ENCODE assay signal across 19 cellular contexts in genomic region chr17:77535435-77535834, GRCh38.
DNase-seq lines count a peak whose midpoint lies in the region; ATAC-seq and TF ChIP-seq lines count a peak whose summit lies in the region.
"Had no signal": no experiment of that assay in that cellular context is flagged by ENCODE, and none has a peak within 500 bp of the region (broad histone marks: within the 10 kb centered on the region; RNA-seq: fewer than 3 reads in every experiment).

No MANE protein-coding gene starts in this region.

- no peak for DNase-seq in activated CD4-positive, alpha-beta memory T cell treated with anti-CD3 and anti-CD28 coated beads, Interleukin-2, amount 10 ng/mL, durations not matched to agents 7 days and 5 days
- no peak for DNase-seq in activated CD4-positive, alpha-beta memory T cell treated with anti-CD3 and anti-CD28 coated beads for 36 hours
- DNase-seq in SHP77 treated with DMSO at 0.1 percent for 48 hours (lab: John Stamatoyannopoulos, UW): peak; percentile 19
- DNase-seq in heart right ventricle: no peak
- DNase-seq in G401 (ENCODE audit: low spot score): no peak
- DNase-seq in activated CD4-positive, alpha-beta T cell treated with anti-CD3 and anti-CD28 coated beads, Interleukin-2, amount 10 ng/mL, durations not matched to agents 24 days and 14 days: no peak
- DNase-seq: activated CD4-positive, alpha-beta T cell treated with anti-CD3 and anti-CD28 coated beads for 1 hour; CD4-positive, CD25-positive, alpha-beta regulatory T cell; DMS79 treated with DMSO at 0.1 percent for 48 hours; effector memory CD8-positive, alpha-beta T cell; Karpas-422; NCI-H1436 treated with DMSO at 0.1 percent for 48 hours; SIG-M5; stimulated activated naive B cell treated with anti-CD40 and anti-IgM and Interleukin-4, amounts not matched to agents 10 μg/mL and 1 μg/mL and 100 μg/mL, for 72 hours; uterus had no signal

- intact Hi-C loops in activated CD4-positive, alpha-beta memory T cell treated with anti-CD3 and anti-CD28 coated beads for 36 hours (cut with micrococcal nuclease): no loop called here
- intact Hi-C loops in heart right ventricle (cut with DNase I): no loop called here
- intact Hi-C loops in activated CD4-positive, alpha-beta T cell treated with anti-CD3 and anti-CD28 coated beads, Interleukin-2, amount 10 ng/mL, durations not matched to agents 24 days and 14 days (cut with micrococcal nuclease): no loop called here

- CTCF ChIA-PET in activated CD4-positive, alpha-beta memory T cell treated with anti-CD3 and anti-CD28 coated beads, Interleukin-2, amount 10 ng/mL, durations not matched to agents 7 days and 5 days (lab: Charles Lee): interaction anchor here (0.6 kb wide), 1 partner anchor 652 kb away, joined by 3 read pairs; no protein-coding TSS in a partner anchor
- CTCF ChIA-PET in activated CD4-positive, alpha-beta memory T cell treated with anti-CD3 and anti-CD28 coated beads for 36 hours (lab: Charles Lee): no interaction called here

- no peak overlapping the region for H3K4me3 ChIP-seq in heart right ventricle
- H3K4me3 ChIP-seq: uterus had no signal

- H3K4me3 Mint-ChIP-seq in activated CD4-positive, alpha-beta memory T cell treated with anti-CD3 and anti-CD28 coated beads, Interleukin-2, amount 10 ng/mL, durations not matched to agents 7 days and 5 days: no peak overlapping the region
- H3K4me3 Mint-ChIP-seq in activated CD4-positive, alpha-beta memory T cell treated with anti-CD3 and anti-CD28 coated beads for 36 hours: no peak overlapping the region
- peak overlapping the region; percentile 13 for H3K4me3 Mint-ChIP-seq in stimulated activated naive CD8-positive, alpha-beta T cell treated with anti-CD3 and anti-CD28 coated beads, Interleukin-15, Interleukin-2, amounts not matched to agents 100 ng/mL and 50 ng/mL, for 24 hours
- H3K4me3 Mint-ChIP-seq in activated CD4-positive, alpha-beta T cell treated with anti-CD3 and anti-CD28 coated beads, Interleukin-2, amount 10 ng/mL, durations not matched to agents 24 days and 14 days: no peak overlapping the region
- H3K4me3 Mint-ChIP-seq: activated naive CD4-positive, alpha-beta T cell treated with anti-CD3 and anti-CD28 coated beads, Interleukin-2, amount 50 U/mL, for 24 hours; CD4-positive, CD25-positive, alpha-beta regulatory T cell; central memory CD8-positive, alpha-beta T cell; effector memory CD8-positive, alpha-beta T cell; stimulated activated naive B cell treated with anti-CD40 and anti-IgM and Interleukin-4, amounts not matched to agents 10 μg/mL and 1 μg/mL and 100 μg/mL, for 72 hours had no signal

- in situ Hi-C loops in G401 (cut with HindIII; ENCODE audit: low sequenced_read_pairs): no loop called here

- H3K27me3 ChIP-seq in heart right ventricle: peaks cover 0 to 9% (median 0%) of the 10 kb centered on the region in 7 donors
- H3K27me3 ChIP-seq: uterus had no signal

- H3K36me3 Mint-ChIP-seq in activated CD4-positive, alpha-beta memory T cell treated with anti-CD3 and anti-CD28 coated beads, Interleukin-2, amount 10 ng/mL, durations not matched to agents 7 days and 5 days (ENCODE audit: low read depth): peaks cover 3% of the 10 kb centered on the region
- H3K36me3 Mint-ChIP-seq in activated CD4-positive, alpha-beta memory T cell treated with anti-CD3 and anti-CD28 coated beads for 36 hours: no peaks in the 10 kb centered on the region
- peaks cover 9% of the 10 kb centered on the region for H3K36me3 Mint-ChIP-seq in stimulated activated naive CD8-positive, alpha-beta T cell treated with anti-CD3 and anti-CD28 coated beads, Interleukin-15, Interleukin-2, amounts not matched to agents 100 ng/mL and 50 ng/mL, for 24 hours (ENCODE audit: low read depth)
- no peaks in the 10 kb centered on the region for H3K36me3 Mint-ChIP-seq in activated CD4-positive, alpha-beta T cell treated with anti-CD3 and anti-CD28 coated beads, Interleukin-2, amount 10 ng/mL, durations not matched to agents 24 days and 14 days (ENCODE audit: low read depth)
- H3K36me3 Mint-ChIP-seq: CD4-positive, CD25-positive, alpha-beta regulatory T cell had no signal

- H3K9me3 Mint-ChIP-seq in activated CD4-positive, alpha-beta memory T cell treated with anti-CD3 and anti-CD28 coated beads, Interleukin-2, amount 10 ng/mL, durations not matched to agents 7 days and 5 days: peaks cover 4% of the 10 kb centered on the region
- peaks cover 11% of the 10 kb centered on the region for H3K9me3 Mint-ChIP-seq in activated CD4-positive, alpha-beta memory T cell treated with anti-CD3 and anti-CD28 coated beads for 36 hours
- peaks cover 10% of the 10 kb centered on the region for H3K9me3 Mint-ChIP-seq in stimulated activated naive CD8-positive, alpha-beta T cell treated with anti-CD3 and anti-CD28 coated beads, Interleukin-15, Interleukin-2, amounts not matched to agents 100 ng/mL and 50 ng/mL, for 24 hours
- H3K9me3 Mint-ChIP-seq in activated CD4-positive, alpha-beta T cell treated with anti-CD3 and anti-CD28 coated beads, Interleukin-2, amount 10 ng/mL, durations not matched to agents 24 days and 14 days: no peaks in the 10 kb centered on the region
- H3K9me3 Mint-ChIP-seq: activated naive CD4-positive, alpha-beta T cell treated with anti-CD3 and anti-CD28 coated beads, Interleukin-2, amount 50 U/mL, for 24 hours; central memory CD8-positive, alpha-beta T cell; effector memory CD8-positive, alpha-beta T cell had no signal

- peaks cover 13% of the 10 kb centered on the region for H3K4me1 Mint-ChIP-seq in activated CD4-positive, alpha-beta memory T cell treated with anti-CD3 and anti-CD28 coated beads, Interleukin-2, amount 10 ng/mL, durations not matched to agents 7 days and 5 days
- H3K4me1 Mint-ChIP-seq in activated CD4-positive, alpha-beta memory T cell treated with anti-CD3 and anti-CD28 coated beads for 36 hours (ENCODE audit: low read depth): peaks cover 7% of the 10 kb centered on the region
- peaks cover 17% of the 10 kb centered on the region for H3K4me1 Mint-ChIP-seq in stimulated activated naive CD8-positive, alpha-beta T cell treated with anti-CD3 and anti-CD28 coated beads, Interleukin-15, Interleukin-2, amounts not matched to agents 100 ng/mL and 50 ng/mL, for 24 hours (ENCODE audit: low read depth)
- no peaks in the 10 kb centered on the region for H3K4me1 Mint-ChIP-seq in activated CD4-positive, alpha-beta T cell treated with anti-CD3 and anti-CD28 coated beads, Interleukin-2, amount 10 ng/mL, durations not matched to agents 24 days and 14 days

- POLR2A ChIA-PET in activated CD4-positive, alpha-beta memory T cell treated with anti-CD3 and anti-CD28 coated beads, Interleukin-2, amount 10 ng/mL, durations not matched to agents 7 days and 5 days (lab: Charles Lee): no interaction called here
- POLR2A ChIA-PET in activated CD4-positive, alpha-beta memory T cell treated with anti-CD3 and anti-CD28 coated beads for 36 hours (lab: Charles Lee): no interaction called here

- peak overlapping the region in 3 of 10 donors; percentile 15 to 36 (median 20) for H3K27ac ChIP-seq in heart right ventricle
- H3K27ac ChIP-seq: uterus had no signal

- H3K27ac Mint-ChIP-seq in activated CD4-positive, alpha-beta memory T cell treated with anti-CD3 and anti-CD28 coated beads, Interleukin-2, amount 10 ng/mL, durations not matched to agents 7 days and 5 days: peak overlapping the region; percentile 65
- H3K27ac Mint-ChIP-seq in activated CD4-positive, alpha-beta memory T cell treated with anti-CD3 and anti-CD28 coated beads for 36 hours: no peak overlapping the region
- H3K27ac Mint-ChIP-seq in stimulated activated naive CD8-positive, alpha-beta T cell treated with anti-CD3 and anti-CD28 coated beads, Interleukin-15, Interleukin-2, amounts not matched to agents 100 ng/mL and 50 ng/mL, for 24 hours: no peak overlapping the region
- no peak overlapping the region for H3K27ac Mint-ChIP-seq in activated CD4-positive, alpha-beta T cell treated with anti-CD3 and anti-CD28 coated beads, Interleukin-2, amount 10 ng/mL, durations not matched to agents 24 days and 14 days
- H3K27ac Mint-ChIP-seq: activated naive CD4-positive, alpha-beta T cell treated with anti-CD3 and anti-CD28 coated beads, Interleukin-2, amount 50 U/mL, for 24 hours; CD4-positive, CD25-positive, alpha-beta regulatory T cell; effector memory CD8-positive, alpha-beta T cell; stimulated activated naive B cell treated with anti-CD40 and anti-IgM and Interleukin-4, amounts not matched to agents 10 μg/mL and 1 μg/mL and 100 μg/mL, for 72 hours had no signal

- peaks cover 35% of the 10 kb centered on the region for H3K27me3 Mint-ChIP-seq in activated CD4-positive, alpha-beta memory T cell treated with anti-CD3 and anti-CD28 coated beads, Interleukin-2, amount 10 ng/mL, durations not matched to agents 7 days and 5 days
- peaks cover 11% of the 10 kb centered on the region for H3K27me3 Mint-ChIP-seq in activated CD4-positive, alpha-beta memory T cell treated with anti-CD3 and anti-CD28 coated beads for 36 hours
- H3K27me3 Mint-ChIP-seq in stimulated activated naive CD8-positive, alpha-beta T cell treated with anti-CD3 and anti-CD28 coated beads, Interleukin-15, Interleukin-2, amounts not matched to agents 100 ng/mL and 50 ng/mL, for 24 hours: peaks cover 11% of the 10 kb centered on the region
- H3K27me3 Mint-ChIP-seq in activated CD4-positive, alpha-beta T cell treated with anti-CD3 and anti-CD28 coated beads, Interleukin-2, amount 10 ng/mL, durations not matched to agents 24 days and 14 days: peaks cover 24% of the 10 kb centered on the region
- H3K27me3 Mint-ChIP-seq: activated naive CD4-positive, alpha-beta T cell treated with anti-CD3 and anti-CD28 coated beads, Interleukin-2, amount 50 U/mL, for 24 hours had no signal

- H3K4me1 ChIP-seq in heart right ventricle: peaks cover 0 to 3% (median 0%) of the 10 kb centered on the region in 9 donors
- H3K4me1 ChIP-seq: uterus had no signal

- 29 to 30% methylated on average over 10 of the region's 10 CpGs for WGBS in heart right ventricle, 2 donors

- H3K9me3 ChIP-seq in heart right ventricle: peaks cover 0 to 6% (median 0%) of the 10 kb centered on the region in 11 donors
- H3K9me3 ChIP-seq: uterus had no signal

- ATAC-seq in heart right ventricle: peak in 5 of 8 donors; percentile 46 to 80 (median 63)
- no peak for ATAC-seq in HG03469 (IDR thresholded peaks at IDR 0.05; ENCODE audit: unreplicated experiment)
- ATAC-seq: effector memory CD8-positive, alpha-beta T cell; stimulated activated naive B cell treated with anti-CD40 and anti-IgM and Interleukin-4, amounts not matched to agents 10 μg/mL and 1 μg/mL and 100 μg/mL, for 72 hours had no signal

- no peak for TF ChIP-seq CTCF in heart right ventricle (IDR thresholded peaks at IDR 0.05)

- H3K36me3 ChIP-seq in heart right ventricle: no peaks in the 10 kb centered on the region
- H3K36me3 ChIP-seq: uterus had no signal
